Comparison of ENCODE assay signal across 1 cellular context in genomic region chr19:952680-953500, GRCh38.
TF ChIP-seq lines count a peak whose summit lies in the region.

No MANE protein-coding gene starts in this region.

TF ChIP-seq in HepG2, 621 proteins besides CTCF, POLR2A, EP300 and RAD21 (continued from another document and continues in another):
- TF ChIP-seq ZBTB43 (CRISPR knock-in tag; conservative IDR thresholded peaks at IDR 0.05) (no peak; the same call in 1 of the 2 replicates), KDM5A (IDR thresholded peaks at IDR 0.05; ENCODE audit: borderline replicate concordance, low read length) (no peak), FOXK2 (IDR thresholded peaks at IDR 0.05) (no peak), MAFG (CRISPR knock-in tag; IDR thresholded peaks at IDR 0.05) (no peak), ZSCAN29 (CRISPR knock-in tag; conservative IDR thresholded peaks at IDR 0.05) (0 out of 2 replicates have a peak, but pooled peaks have one; percentile 28), SMYD3 (CRISPR knock-in tag; IDR thresholded peaks at IDR 0.05) (no peak), XRCC5 (optimal IDR thresholded peaks at IDR 0.05; ENCODE audit: low read length) (peak; percentile 77), ZNF792 (CRISPR knock-in tag; IDR thresholded peaks at IDR 0.05) (peak; percentile 12; the same call in 1 of the 2 replicates), ZSCAN12 (CRISPR knock-in tag; IDR thresholded peaks at IDR 0.05) (no peak), SNAI1 (CRISPR knock-in tag; IDR thresholded peaks at IDR 0.05; ENCODE audit: borderline replicate concordance) (peak; percentile 86; the same call in 1 of the 2 replicates), SIX4 (CRISPR knock-in tag; IDR thresholded peaks at IDR 0.05) (peak; percentile 27; the same call in 1 of the 2 replicates), POLR2AphosphoS5 (IDR thresholded peaks at IDR 0.05; ENCODE audit: low read depth, low read length) (peak; percentile 60), ZNF337 (CRISPR knock-in tag; IDR thresholded peaks at IDR 0.05; ENCODE audit: borderline replicate concordance, low read depth) (no peak), JDP2 (CRISPR knock-in tag; IDR thresholded peaks at IDR 0.05; ENCODE audit: borderline replicate concordance) (no peak), ZUFSP (CRISPR knock-in tag; IDR thresholded peaks at IDR 0.05; ENCODE audit: borderline replicate concordance) (no peak), BCL6 (CRISPR knock-in tag; IDR thresholded peaks at IDR 0.05) (peak; percentile 81), RFX3 (CRISPR knock-in tag; IDR thresholded peaks at IDR 0.05) (peak; percentile 36; the same call in 1 of the 2 replicates), NR3C1 (CRISPR knock-in tag; IDR thresholded peaks at IDR 0.05) (no peak), SP140L (CRISPR knock-in tag; IDR thresholded peaks at IDR 0.05; ENCODE audit: borderline replicate concordance) (no peak), SNAPC2 (CRISPR knock-in tag; IDR thresholded peaks at IDR 0.05) (peak; percentile 66; the same call in 1 of the 2 replicates), TEAD3 (CRISPR knock-in tag; optimal IDR thresholded peaks at IDR 0.05; ENCODE audit: borderline replicate concordance) (peak; percentile 79), ZBTB4 (CRISPR knock-in tag; IDR thresholded peaks at IDR 0.05; ENCODE audit: borderline replicate concordance) (peak; percentile 94), ISX (CRISPR knock-in tag; conservative IDR thresholded peaks at IDR 0.05) (no peak), MTA3 (CRISPR knock-in tag; IDR thresholded peaks at IDR 0.05) (no peak), MTF2 (CRISPR knock-in tag; IDR thresholded peaks at IDR 0.05; ENCODE audit: borderline replicate concordance) (no peak), ZKSCAN1 (IDR thresholded peaks at IDR 0.05; ENCODE audit: low read length) (no peak; the same call in 1 of the 2 replicates), BHLHE40 (IDR thresholded peaks at IDR 0.05; ENCODE audit: low read length) (peak; percentile 31; the same call in 1 of the 2 replicates), ZNF275 (CRISPR knock-in tag; IDR thresholded peaks at IDR 0.05; ENCODE audit: borderline replicate concordance) (no peak), ONECUT2 (CRISPR knock-in tag; IDR thresholded peaks at IDR 0.05) (0 out of 2 replicates have a peak, but pooled peaks have one; percentile 7), ZFP62 (CRISPR knock-in tag; IDR thresholded peaks at IDR 0.05) (no peak), ZHX1 (CRISPR knock-in tag; IDR thresholded peaks at IDR 0.05; ENCODE audit: low read depth) (peak; percentile 78), SUZ12 (IDR thresholded peaks at IDR 0.05; ENCODE audit: low read depth, low read length) (no peak), ZNF691 (CRISPR knock-in tag; IDR thresholded peaks at IDR 0.05; ENCODE audit: borderline replicate concordance, low read depth) (no peak)
- TF ChIP-seq, protein P1, sequence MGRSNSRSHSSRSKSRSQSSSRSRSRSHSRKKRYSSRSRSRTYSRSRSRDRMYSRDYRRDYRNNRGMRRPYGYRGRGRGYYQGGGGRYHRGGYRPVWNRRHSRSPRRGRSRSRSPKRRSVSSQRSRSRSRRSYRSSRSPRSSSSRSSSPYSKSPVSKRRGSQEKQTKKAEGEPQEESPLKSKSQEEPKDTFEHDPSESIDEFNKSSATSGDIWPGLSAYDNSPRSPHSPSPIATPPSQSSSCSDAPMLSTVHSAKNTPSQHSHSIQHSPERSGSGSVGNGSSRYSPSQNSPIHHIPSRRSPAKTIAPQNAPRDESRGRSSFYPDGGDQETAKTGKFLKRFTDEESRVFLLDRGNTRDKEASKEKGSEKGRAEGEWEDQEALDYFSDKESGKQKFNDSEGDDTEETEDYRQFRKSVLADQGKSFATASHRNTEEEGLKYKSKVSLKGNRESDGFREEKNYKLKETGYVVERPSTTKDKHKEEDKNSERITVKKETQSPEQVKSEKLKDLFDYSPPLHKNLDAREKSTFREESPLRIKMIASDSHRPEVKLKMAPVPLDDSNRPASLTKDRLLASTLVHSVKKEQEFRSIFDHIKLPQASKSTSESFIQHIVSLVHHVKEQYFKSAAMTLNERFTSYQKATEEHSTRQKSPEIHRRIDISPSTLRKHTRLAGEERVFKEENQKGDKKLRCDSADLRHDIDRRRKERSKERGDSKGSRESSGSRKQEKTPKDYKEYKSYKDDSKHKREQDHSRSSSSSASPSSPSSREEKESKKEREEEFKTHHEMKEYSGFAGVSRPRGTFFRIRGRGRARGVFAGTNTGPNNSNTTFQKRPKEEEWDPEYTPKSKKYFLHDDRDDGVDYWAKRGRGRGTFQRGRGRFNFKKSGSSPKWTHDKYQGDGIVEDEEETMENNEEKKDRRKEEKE (IDR thresholded peaks at IDR 0.05), result no peak
- TF ChIP-seq, protein P2, sequence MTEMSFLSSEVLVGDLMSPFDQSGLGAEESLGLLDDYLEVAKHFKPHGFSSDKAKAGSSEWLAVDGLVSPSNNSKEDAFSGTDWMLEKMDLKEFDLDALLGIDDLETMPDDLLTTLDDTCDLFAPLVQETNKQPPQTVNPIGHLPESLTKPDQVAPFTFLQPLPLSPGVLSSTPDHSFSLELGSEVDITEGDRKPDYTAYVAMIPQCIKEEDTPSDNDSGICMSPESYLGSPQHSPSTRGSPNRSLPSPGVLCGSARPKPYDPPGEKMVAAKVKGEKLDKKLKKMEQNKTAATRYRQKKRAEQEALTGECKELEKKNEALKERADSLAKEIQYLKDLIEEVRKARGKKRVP (CRISPR knock-in tag; IDR thresholded peaks at IDR 0.05), result peak in 1 of 2 experiments; percentile 59; a peak in 1 of 4 replicates
- TF ChIP-seq, protein P3, sequence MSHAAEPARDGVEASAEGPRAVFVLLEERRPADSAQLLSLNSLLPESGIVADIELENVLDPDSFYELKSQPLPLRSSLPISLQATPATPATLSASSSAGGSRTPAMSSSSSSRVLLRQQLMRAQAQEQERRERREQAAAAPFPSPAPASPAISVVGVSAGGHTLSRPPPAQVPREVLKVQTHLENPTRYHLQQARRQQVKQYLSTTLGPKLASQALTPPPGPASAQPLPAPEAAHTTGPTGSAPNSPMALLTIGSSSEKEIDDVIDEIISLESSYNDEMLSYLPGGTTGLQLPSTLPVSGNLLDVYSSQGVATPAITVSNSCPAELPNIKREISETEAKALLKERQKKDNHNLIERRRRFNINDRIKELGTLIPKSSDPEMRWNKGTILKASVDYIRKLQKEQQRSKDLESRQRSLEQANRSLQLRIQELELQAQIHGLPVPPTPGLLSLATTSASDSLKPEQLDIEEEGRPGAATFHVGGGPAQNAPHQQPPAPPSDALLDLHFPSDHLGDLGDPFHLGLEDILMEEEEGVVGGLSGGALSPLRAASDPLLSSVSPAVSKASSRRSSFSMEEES (CRISPR knock-in tag; IDR thresholded peaks at IDR 0.05), result peak; percentile 89
- TF ChIP-seq, protein P4, sequence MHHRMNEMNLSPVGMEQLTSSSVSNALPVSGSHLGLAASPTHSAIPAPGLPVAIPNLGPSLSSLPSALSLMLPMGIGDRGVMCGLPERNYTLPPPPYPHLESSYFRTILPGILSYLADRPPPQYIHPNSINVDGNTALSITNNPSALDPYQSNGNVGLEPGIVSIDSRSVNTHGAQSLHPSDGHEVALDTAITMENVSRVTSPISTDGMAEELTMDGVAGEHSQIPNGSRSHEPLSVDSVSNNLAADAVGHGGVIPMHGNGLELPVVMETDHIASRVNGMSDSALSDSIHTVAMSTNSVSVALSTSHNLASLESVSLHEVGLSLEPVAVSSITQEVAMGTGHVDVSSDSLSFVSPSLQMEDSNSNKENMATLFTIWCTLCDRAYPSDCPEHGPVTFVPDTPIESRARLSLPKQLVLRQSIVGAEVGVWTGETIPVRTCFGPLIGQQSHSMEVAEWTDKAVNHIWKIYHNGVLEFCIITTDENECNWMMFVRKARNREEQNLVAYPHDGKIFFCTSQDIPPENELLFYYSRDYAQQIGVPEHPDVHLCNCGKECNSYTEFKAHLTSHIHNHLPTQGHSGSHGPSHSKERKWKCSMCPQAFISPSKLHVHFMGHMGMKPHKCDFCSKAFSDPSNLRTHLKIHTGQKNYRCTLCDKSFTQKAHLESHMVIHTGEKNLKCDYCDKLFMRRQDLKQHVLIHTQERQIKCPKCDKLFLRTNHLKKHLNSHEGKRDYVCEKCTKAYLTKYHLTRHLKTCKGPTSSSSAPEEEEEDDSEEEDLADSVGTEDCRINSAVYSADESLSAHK (CRISPR knock-in tag; IDR thresholded peaks at IDR 0.05; ENCODE audit: borderline replicate concordance), result peak; percentile 53; the same call in 1 of the 2 replicates
